2 cellular contexts compared by ENCODE assay signal in the genomic region with DNA sequence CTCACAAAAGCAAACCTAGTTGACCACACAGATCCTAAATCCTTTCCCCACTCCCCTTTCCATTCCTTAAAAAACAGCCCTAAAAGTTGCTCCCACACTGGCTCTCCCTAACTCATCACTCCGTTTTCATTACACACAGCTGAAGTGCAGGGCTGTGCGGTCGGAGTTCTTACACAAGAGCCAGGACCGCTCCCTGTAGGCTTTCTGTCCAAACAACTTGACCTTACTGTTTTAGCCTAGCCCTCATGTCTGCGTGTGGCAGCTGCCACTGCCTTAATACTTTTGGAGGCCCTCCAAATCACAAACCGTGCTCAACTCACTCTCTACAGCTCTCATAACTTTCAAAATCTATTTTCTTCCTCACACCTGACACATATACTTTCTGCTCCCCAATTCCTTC. TPM values are rescaled to one million over a fixed set of nuclear protein-coding genes. Genes with fewer than 3 reads are reported as not detected.
"Had no signal": no experiment of that assay in that cellular context is flagged by ENCODE, and none has a peak within 500 bp of the region (broad histone marks: within the 10 kb centered on the region; RNA-seq: fewer than 3 reads in every experiment).

No MANE protein-coding gene starts in this region.

RNA-seq across cellular contexts. Expression of a gene that starts 45.0 kb away (rescaled TPM):
- total RNA-seq: foreskin keratinocyte; naive thymus-derived CD8-positive, alpha-beta T cell had no signal
- polyA plus RNA-seq: foreskin keratinocyte; naive thymus-derived CD8-positive, alpha-beta T cell had no signal
